In genomic region chr6:15779726-15780125, GRCh38 we compare ENCODE assay signal across 32 cellular contexts.
"Had no signal": no experiment of that assay in that cellular context is flagged by ENCODE, and none has a peak within 500 bp of the region (broad histone marks: within the 10 kb centered on the region; RNA-seq: fewer than 3 reads in every experiment).

No MANE protein-coding gene starts in this region.

- H3K4me3 Mint-ChIP-seq: activated B cell treated with CpG ODN at 0.5 μM for 24 hours; activated CD4-positive, alpha-beta T cell treated with anti-CD3 and anti-CD28 coated beads, Interleukin-2, amount 10 ng/mL, durations not matched to agents 24 days and 14 days; activated CD8-positive, alpha-beta T cell treated with anti-CD3 and anti-CD28 coated beads for 36 hours; activated naive CD4-positive, alpha-beta T cell treated with anti-CD3 and anti-CD28 coated beads, Interleukin-2, amount 10 ng/mL, durations not matched to agents 7 days and 5 days; activated naive CD8-positive, alpha-beta T cell; activated naive CD8-positive, alpha-beta T cell treated with anti-CD3 and anti-CD28 coated beads, Interleukin-2, amount 50 U/mL, for 24 hours; activated T-cell treated with anti-CD3 and anti-CD28 coated beads, Interleukin-2, amount 50 U/mL, for 24 hours; brain had no signal

- H3K27ac Mint-ChIP-seq: activated B cell treated with CpG ODN at 0.5 μM for 24 hours; activated CD4-positive, alpha-beta T cell treated with anti-CD3 and anti-CD28 coated beads, Interleukin-2, amount 10 ng/mL, durations not matched to agents 24 days and 14 days; activated CD8-positive, alpha-beta T cell treated with anti-CD3 and anti-CD28 coated beads for 36 hours; activated naive CD4-positive, alpha-beta T cell treated with anti-CD3 and anti-CD28 coated beads, Interleukin-2, amount 10 ng/mL, durations not matched to agents 7 days and 5 days; activated naive CD8-positive, alpha-beta T cell; activated naive CD8-positive, alpha-beta T cell treated with anti-CD3 and anti-CD28 coated beads, Interleukin-2, amount 50 U/mL, for 24 hours; activated T-cell treated with anti-CD3 and anti-CD28 coated beads, Interleukin-2, amount 50 U/mL, for 24 hours had no signal

- FAIRE-seq: bronchial epithelial cell had no signal

- H3K36me3 Mint-ChIP-seq: activated naive CD4-positive, alpha-beta T cell treated with anti-CD3 and anti-CD28 coated beads, Interleukin-2, amount 10 ng/mL, durations not matched to agents 7 days and 5 days; activated naive CD8-positive, alpha-beta T cell; brain had no signal

- H3K9me3 Mint-ChIP-seq: activated B cell treated with CpG ODN at 0.5 μM for 24 hours; activated CD8-positive, alpha-beta T cell treated with anti-CD3 and anti-CD28 coated beads for 36 hours; activated naive CD4-positive, alpha-beta T cell treated with anti-CD3 and anti-CD28 coated beads, Interleukin-2, amount 10 ng/mL, durations not matched to agents 7 days and 5 days; activated naive CD8-positive, alpha-beta T cell treated with anti-CD3 and anti-CD28 coated beads, Interleukin-2, amount 50 U/mL, for 24 hours; activated T-cell treated with anti-CD3 and anti-CD28 coated beads, Interleukin-2, amount 50 U/mL, for 24 hours; brain had no signal

- ATAC-seq: activated CD8-positive, alpha-beta T cell treated with anti-CD3 and anti-CD28 coated beads for 36 hours; activated naive CD8-positive, alpha-beta T cell treated with anti-CD3 and anti-CD28 coated beads, Interleukin-2, amount 50 U/mL, for 24 hours; Panc1 had no signal

- H3K27me3 Mint-ChIP-seq: activated B cell treated with CpG ODN at 0.5 μM for 24 hours; activated CD4-positive, alpha-beta T cell treated with anti-CD3 and anti-CD28 coated beads, Interleukin-2, amount 10 ng/mL, durations not matched to agents 24 days and 14 days; activated CD8-positive, alpha-beta T cell treated with anti-CD3 and anti-CD28 coated beads for 36 hours; activated naive CD4-positive, alpha-beta T cell treated with anti-CD3 and anti-CD28 coated beads, Interleukin-2, amount 10 ng/mL, durations not matched to agents 7 days and 5 days; activated naive CD8-positive, alpha-beta T cell had no signal

- DNase-seq: activated B cell treated with CpG ODN at 0.5 μM for 24 hours; activated CD4-positive, alpha-beta T cell treated with anti-CD3 and anti-CD28 coated beads, Interleukin-2, amount 10 ng/mL, durations not matched to agents 24 days and 14 days; activated CD4-positive, alpha-beta T cell treated with anti-CD3 and anti-CD28 coated beads, Interleukin-2, amount 50 U/mL, for 4 hours; activated CD4-positive, CD25-positive, alpha-beta regulatory T cell treated with anti-CD3 and anti-CD28 coated beads, Interleukin-2, amount 50 U/mL, for 72 hours; activated CD8-positive, alpha-beta T cell treated with anti-CD3 and anti-CD28 coated beads for 36 hours; activated naive CD4-positive, alpha-beta T cell treated with anti-CD3 and anti-CD28 coated beads, Interleukin-2, amount 10 ng/mL, durations not matched to agents 7 days and 5 days; activated naive CD8-positive, alpha-beta T cell treated with anti-CD3 and anti-CD28 coated beads, Interleukin-2, amount 50 U/mL, for 24 hours; activated T-cell treated with anti-CD3 and anti-CD28 coated beads, Interleukin-2, amount 50 U/mL, for 24 hours; anterior cingulate cortex; caudate nucleus; cerebellar nuclear complex; MM.1S; NCI-H1092 treated with DMSO at 0.1 percent for 48 hours; NCI-H1417; NCI-H146; NCI-H187; NCI-H2029 treated with DMSO at 0.1 percent for 48 hours; NCI-H2107; NCI-H2171; NCI-H510A; NCI-H526 treated with DMSO at 0.1 percent for 48 hours; NCI-H774; SHP77; SJCRH30; SW 1271; T-helper 1 cell; T-helper 2 cell; T-helper 9 cell had no signal

- H3K4me1 Mint-ChIP-seq: activated B cell treated with CpG ODN at 0.5 μM for 24 hours had no signal
